In the genomic region with DNA sequence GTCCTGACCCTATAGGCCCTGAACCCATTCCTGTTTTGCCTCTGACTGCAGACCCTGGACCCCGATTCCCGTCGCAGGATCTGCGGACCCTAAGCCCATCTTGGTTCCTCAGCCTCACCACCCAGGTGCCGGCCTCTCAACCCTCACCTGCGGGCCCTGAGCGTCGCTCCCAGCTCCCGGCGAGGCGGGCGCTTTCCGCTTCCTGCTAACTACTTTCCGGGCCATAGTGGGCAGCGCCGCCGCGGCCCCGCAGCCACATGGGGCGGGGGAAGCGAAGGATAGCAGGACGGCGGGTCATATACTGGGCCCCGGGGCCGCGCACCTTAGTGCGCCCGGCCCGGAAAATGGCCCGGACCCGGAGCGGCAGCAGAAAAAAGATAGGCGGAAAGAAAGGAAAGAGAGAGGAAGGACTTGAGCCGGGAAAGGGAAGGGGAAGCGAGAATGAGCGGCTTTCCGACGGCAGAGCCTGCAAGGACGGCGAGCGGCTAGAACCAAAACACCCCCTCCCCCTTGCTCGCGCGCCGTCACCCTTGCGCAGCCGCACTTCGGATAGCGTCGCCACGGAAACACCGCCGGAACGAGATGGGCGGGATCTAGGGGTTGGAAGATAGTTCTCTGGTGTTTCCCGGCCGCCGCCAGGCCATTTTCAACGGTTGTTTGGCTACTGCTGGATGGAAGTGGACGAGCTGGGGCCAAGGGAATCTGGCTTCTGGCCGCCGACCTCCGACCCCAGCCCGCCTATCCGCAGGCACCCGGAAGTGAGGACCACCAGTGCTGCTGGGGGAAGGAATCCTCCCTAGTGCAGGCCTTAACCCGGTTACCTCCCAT, we compare ENCODE assay signal across 8 cellular contexts. TPM values are rescaled to one million over a fixed set of nuclear protein-coding genes. Genes with fewer than 3 reads are reported as not detected.
A peak's percentile ranks its signal among the peaks of the same experiment; 100 is the strongest.
DNase-seq lines count a peak whose midpoint lies in the region; FAIRE-seq and TF ChIP-seq lines count a peak whose summit lies in the region.

Gene DCAF12, minus strand, starts transcription at position 492 of the 828 bp plus-strand sequence. Its CDS starts 267 bp downstream, at position 225.

- H3K18ac ChIP-seq in neuronal stem cell (ENCODE audit: low read length), result peak within 1 kb of the TSS; percentile 99

- WGBS in neuronal stem cell (ENCODE audit: extremely low coverage in 2 of 2, insufficient read length in 2 of 2, insufficient replicate concordance in 1 of 2), 2 donors, result no CpG with 5 or more reads among the region's 67 CpGs

- DNase-seq in GDM1 (lab: John Stamatoyannopoulos, UW), result peak; percentile 93
- DNase-seq in HAP-1 (ENCODE audit: low spot score in 2 of 2), result peak; percentile 90 to 94
- DNase-seq in MM.1S, result peak; percentile 93
- DNase-seq in SK-N-MC (ENCODE audit: low read depth, low spot score), result peak; percentile 20
- DNase-seq in activated naive CD4-positive, alpha-beta T cell treated with anti-CD3 and anti-CD28 coated beads for 36 hours, result peak; percentile 94
- DNase-seq in frontal cortex (ENCODE audit: low spot score in 2 of 2), result peak; percentile 85 to 91
- DNase-seq in neuronal stem cell (ENCODE audit: low spot score), result peak; percentile 91

- peaks cover 35% of the 10 kb centered on the region for H3K4me1 Mint-ChIP-seq in activated naive CD4-positive, alpha-beta T cell treated with anti-CD3 and anti-CD28 coated beads for 36 hours (ENCODE audit: low read depth)

- H3K9me3 Mint-ChIP-seq in activated naive CD4-positive, alpha-beta T cell treated with anti-CD3 and anti-CD28 coated beads for 36 hours, result no peaks in the 10 kb centered on the region

- peak within 1 kb of the TSS; percentile 79; the same call in 1 of the 2 replicates for H3K27ac ChIP-seq in MM.1S (ENCODE audit: low read length)
- no peak within 1 kb of the TSS; the same call in 1 of the 2 replicates for H3K27ac ChIP-seq in SK-N-MC
- H3K27ac ChIP-seq in neuronal stem cell (replicated peaks; ENCODE audit: low read length), result peak within 1 kb of the TSS; percentile 98
- peak within 1 kb of the TSS; percentile 96 for H3K27ac ChIP-seq in subcutaneous abdominal adipose tissue (ENCODE audit: low read depth, low read length)

- peak within 1 kb of the TSS; percentile 82 for H3K4me2 ChIP-seq in MM.1S (ENCODE audit: low read depth, low read length)
- peak within 1 kb of the TSS; percentile 82 for H3K4me2 ChIP-seq in neuronal stem cell (ENCODE audit: insufficient read depth, low read length, poor library complexity, severe bottlenecking)

- intact Hi-C loops in activated naive CD4-positive, alpha-beta T cell treated with anti-CD3 and anti-CD28 coated beads for 36 hours (cut with micrococcal nuclease), result loop anchor here (1.0 to 10.0 kb wide), 10 partner anchors 53 to 654 kb away; partner anchors contain the start of genes DNAI1, FAM219A, KIF24 and NOL6

- peaks cover 49% of the 10 kb centered on the region for H3K79me2 ChIP-seq in MM.1S (ENCODE audit: low read length)

- no peak for TF ChIP-seq CTCF in MM.1S (IDR thresholded peaks at IDR 0.05; ENCODE audit: low read length)

- H3K27me3 ChIP-seq in HAP-1 (ENCODE audit: low read depth), result no peaks in the 10 kb centered on the region
- H3K27me3 ChIP-seq in MM.1S (replicated peaks; ENCODE audit: insufficient read depth, low read length), result no peaks in the 10 kb centered on the region
- no peaks in the 10 kb centered on the region for H3K27me3 ChIP-seq in neuronal stem cell (ENCODE audit: control insufficient read depth in 3 of 3, insufficient read depth in 3 of 3, low read depth in 1 of 3, low read length in 3 of 3)
- no peaks in the 10 kb centered on the region for H3K27me3 ChIP-seq in subcutaneous abdominal adipose tissue (ENCODE audit: control insufficient read depth in 5 of 5, insufficient read depth in 4 of 5, low read length in 5 of 5)

- peak within 1 kb of the TSS; percentile 98 for H4K8ac ChIP-seq in neuronal stem cell (ENCODE audit: low read depth, low read length)

- H2BK120ac ChIP-seq in neuronal stem cell (ENCODE audit: low read depth, low read length), result peak within 1 kb of the TSS; percentile 61

- peak within 1 kb of the TSS; percentile 93 for H2BK5ac ChIP-seq in neuronal stem cell (ENCODE audit: low read length)

- no peaks in the 10 kb centered on the region for H4K20me1 ChIP-seq in MM.1S (ENCODE audit: insufficient read depth, low read length)

- peaks cover 15% of the 10 kb centered on the region for H3K4me1 ChIP-seq in HAP-1
- peaks cover 24% of the 10 kb centered on the region for H3K4me1 ChIP-seq in MM.1S (ENCODE audit: low read length)
- H3K4me1 ChIP-seq in neuronal stem cell (ENCODE audit: control insufficient read depth in 2 of 2, insufficient read depth in 1 of 2, low read depth in 1 of 2, low read length in 2 of 2), result peaks cover 6 to 16% of the 10 kb centered on the region in 2 donors
- peaks cover 9 to 51% (median 46%) of the 10 kb centered on the region in 5 donors for H3K4me1 ChIP-seq in subcutaneous abdominal adipose tissue (ENCODE audit: control insufficient read depth in 5 of 5, insufficient read depth in 5 of 5, low read length in 5 of 5)

- peak within 1 kb of the TSS; percentile 83 for H2AFZ ChIP-seq in MM.1S (ENCODE audit: low read length)
- peak within 1 kb of the TSS; percentile 94 for H2AFZ ChIP-seq in neuronal stem cell (ENCODE audit: low read length)

- H3K27ac Mint-ChIP-seq in activated naive CD4-positive, alpha-beta T cell treated with anti-CD3 and anti-CD28 coated beads for 36 hours, result peak within 1 kb of the TSS; percentile 93

- peak within 1 kb of the TSS; percentile 93 for H3K4me3 Mint-ChIP-seq in activated naive CD4-positive, alpha-beta T cell treated with anti-CD3 and anti-CD28 coated beads for 36 hours

- H3K23ac ChIP-seq in neuronal stem cell (ENCODE audit: low read depth, low read length, poor library complexity), result peak within 1 kb of the TSS; percentile 97

- peak within 1 kb of the TSS; percentile 86 for H2AK5ac ChIP-seq in neuronal stem cell (ENCODE audit: low read depth, low read length)

- H3K36me3 Mint-ChIP-seq in activated naive CD4-positive, alpha-beta T cell treated with anti-CD3 and anti-CD28 coated beads for 36 hours (ENCODE audit: low read depth), result peaks cover 25% of the 10 kb centered on the region

- peak within 1 kb of the TSS; percentile 78 for H3K4ac ChIP-seq in neuronal stem cell (ENCODE audit: low read length)

- peaks cover 26% of the 10 kb centered on the region for H3F3A ChIP-seq in MM.1S (ENCODE audit: insufficient read depth, low read length)

- no peak for FAIRE-seq in frontal cortex (lab: Jason Lieb, UNC)

- H3K4me3 ChIP-seq in HAP-1 (peak within 1 kb of the TSS; percentile 77), MM.1S (ENCODE audit: low read length) (peak within 1 kb of the TSS; percentile 86), SK-N-MC (peak within 1 kb of the TSS; percentile 96), neuronal stem cell (ENCODE audit: low read length in 2 of 2) (peak within 1 kb of the TSS; percentile 74 to 98), subcutaneous abdominal adipose tissue (ENCODE audit: low read depth in 1 of 5, low read length in 5 of 5) (peak within 1 kb of the TSS; percentile 79 to 97 (median 95))

- H3K9me2 ChIP-seq in MM.1S (replicated peaks; ENCODE audit: insufficient read depth, low read length), result no peaks in the 10 kb centered on the region

- peak within 1 kb of the TSS; percentile 60 for H3K14ac ChIP-seq in neuronal stem cell (ENCODE audit: low read length)

- H4K91ac ChIP-seq in neuronal stem cell (ENCODE audit: low read depth, low read length, poor library complexity), result no peak within 1 kb of the TSS

- H3K79me1 ChIP-seq in neuronal stem cell (ENCODE audit: low read depth, low read length), result peaks cover 8% of the 10 kb centered on the region

- H3K36me3 ChIP-seq in HAP-1 (replicated peaks), result peaks cover 26% of the 10 kb centered on the region
- H3K36me3 ChIP-seq in MM.1S (replicated peaks; ENCODE audit: insufficient read depth, low read length), result 0 out of 2 replicates have a peak, but pooled peaks cover 4% of the 10 kb centered on the region
- peaks cover 32% of the 10 kb centered on the region for H3K36me3 ChIP-seq in SK-N-MC (ENCODE audit: insufficient read depth, low read length)
- peaks cover 12 to 32% of the 10 kb centered on the region in 2 donors for H3K36me3 ChIP-seq in neuronal stem cell (replicated peaks in 1 of 2; ENCODE audit: control insufficient read depth in 2 of 2, insufficient read depth in 2 of 2, low read length in 2 of 2)
- peaks cover 4 to 9% (median 7%) of the 10 kb centered on the region in 5 donors for H3K36me3 ChIP-seq in subcutaneous abdominal adipose tissue (ENCODE audit: control insufficient read depth in 5 of 5, insufficient read depth in 5 of 5, low read length in 5 of 5)

- no peaks in the 10 kb centered on the region for H3K9me3 ChIP-seq in HAP-1
- H3K9me3 ChIP-seq in MM.1S (replicated peaks; ENCODE audit: insufficient read depth, low read length), result no peaks in the 10 kb centered on the region
- H3K9me3 ChIP-seq in SK-N-MC (ENCODE audit: low read depth, low read length), result no peaks in the 10 kb centered on the region
- peaks cover 0 to 2% of the 10 kb centered on the region in 2 donors for H3K9me3 ChIP-seq in neuronal stem cell (replicated peaks in 1 of 2; ENCODE audit: control insufficient read depth in 2 of 2, insufficient read depth in 1 of 2, low read depth in 1 of 2, low read length in 2 of 2)
- no peaks in the 10 kb centered on the region for H3K9me3 ChIP-seq in subcutaneous abdominal adipose tissue (ENCODE audit: control insufficient read depth in 5 of 5, low read length in 5 of 5)

- in situ Hi-C loops in HAP-1 (cut with MboI; ENCODE audit: low sequenced_read_pairs), result no loop called here

- no peak within 1 kb of the TSS for H2BK12ac ChIP-seq in neuronal stem cell (ENCODE audit: low read length)

- no peaks in the 10 kb centered on the region for H3K27me3 Mint-ChIP-seq in activated naive CD4-positive, alpha-beta T cell treated with anti-CD3 and anti-CD28 coated beads for 36 hours (ENCODE audit: low read depth)

- H3K9ac ChIP-seq in MM.1S (ENCODE audit: low read length) (peak within 1 kb of the TSS; percentile 82), SK-N-MC (ENCODE audit: insufficient read length) (peak within 1 kb of the TSS; percentile 95), neuronal stem cell (ENCODE audit: low read depth, low read length, poor library complexity) (peak within 1 kb of the TSS; percentile 97), subcutaneous abdominal adipose tissue (ENCODE audit: low read length in 5 of 5) (peak within 1 kb of the TSS; percentile 85 to 100 (median 93))

- H2BK15ac ChIP-seq in neuronal stem cell (ENCODE audit: low read length), result peak within 1 kb of the TSS; percentile 53

- CTCF ChIA-PET in activated naive CD4-positive, alpha-beta T cell treated with anti-CD3 and anti-CD28 coated beads for 36 hours (lab: Charles Lee), result interaction anchor here (3.6 kb wide), 1 partner anchor 127 kb away, joined by 15 read pairs; no protein-coding TSS in a partner anchor

RNA-seq across cellular contexts. Expression of gene DCAF12, which starts in this region (rescaled TPM):
- 10 to 100 TPM; 34.0 to 37.0 TPM for total RNA-seq in activated naive CD4-positive, alpha-beta T cell treated with anti-CD3 and anti-CD28 coated beads for 36 hours
- 19.2 TPM for total RNA-seq in frontal cortex
- 35.3 TPM for polyA plus RNA-seq in neuronal stem cell (2013, experiment 1 of 2)
- 35.2 TPM for polyA plus RNA-seq in neuronal stem cell (2013, experiment 2 of 2)

Comparison
In these comparisons a context has a peak if more than half of its experiments do, and no peak if none do; other contexts are left out.
1. DNase-seq: peak in every context shown above with its lines; median percentile 94 in activated naive CD4-positive, alpha-beta T cell treated with anti-CD3 and anti-CD28 coated beads for 36 hours; 93 in GDM1; 93 in MM.1S; 92 in HAP-1; 91 in neuronal stem cell; 88 in frontal cortex; 20 in SK-N-MC.